Comparison of ENCODE assay signal across 19 cellular contexts in genomic region chr2:28745225-28745624, GRCh38.
"Had no signal": no experiment of that assay in that cellular context is flagged by ENCODE, and none has a peak within 500 bp of the region (broad histone marks: within the 10 kb centered on the region; RNA-seq: fewer than 3 reads in every experiment).

No MANE protein-coding gene starts in this region.

- H3K36me3 Mint-ChIP-seq: activated CD4-positive, alpha-beta memory T cell treated with anti-CD3 and anti-CD28 coated beads for 36 hours had no signal

- H3K9me3 Mint-ChIP-seq: activated CD4-positive, alpha-beta memory T cell treated with anti-CD3 and anti-CD28 coated beads for 36 hours; activated naive CD8-positive, alpha-beta T cell treated with anti-CD3 and anti-CD28 coated beads for 36 hours had no signal

- H3K27ac ChIP-seq: pancreas had no signal

- H3K27me3 Mint-ChIP-seq: activated CD4-positive, alpha-beta memory T cell treated with anti-CD3 and anti-CD28 coated beads for 36 hours; activated naive CD8-positive, alpha-beta T cell treated with anti-CD3 and anti-CD28 coated beads for 36 hours had no signal

- H3K27me3 ChIP-seq: pancreas, sigmoid colon, upper lobe of right lung had no signal

- H3K9me3 ChIP-seq: lower lobe of right lung, mucosa of descending colon, pancreas, sigmoid colon, upper lobe of right lung had no signal

- H3K36me3 ChIP-seq: lower lobe of right lung, pancreas, sigmoid colon, upper lobe of right lung had no signal

- ATAC-seq: lower lobe of right lung; pancreas; stimulated activated naive B cell treated with anti-CD40 and anti-IgM and Interleukin-4, amounts not matched to agents 10 μg/mL and 1 μg/mL and 100 μg/mL, for 72 hours; upper lobe of right lung had no signal

- H3K4me3 ChIP-seq: lower lobe of right lung, mucosa of descending colon, pancreas, sigmoid colon, smooth muscle cell, upper lobe of right lung had no signal

- H3K4me3 Mint-ChIP-seq: activated CD4-positive, alpha-beta memory T cell treated with anti-CD3 and anti-CD28 coated beads for 36 hours; activated naive CD8-positive, alpha-beta T cell treated with anti-CD3 and anti-CD28 coated beads for 36 hours; nephron progenitor cell; stimulated activated naive B cell treated with anti-CD40 and anti-IgM and Interleukin-4, amounts not matched to agents 10 μg/mL and 1 μg/mL and 100 μg/mL, for 72 hours had no signal

- H3K27ac Mint-ChIP-seq: activated CD4-positive, alpha-beta memory T cell treated with anti-CD3 and anti-CD28 coated beads for 36 hours; activated naive CD8-positive, alpha-beta T cell treated with anti-CD3 and anti-CD28 coated beads for 36 hours; nephron progenitor cell had no signal

- DNase-seq: activated CD4-positive, alpha-beta memory T cell treated with anti-CD3 and anti-CD28 coated beads for 36 hours; activated CD4-positive, alpha-beta T cell treated with anti-CD3 and anti-CD28 coated beads for 48 hours; activated naive CD4-positive, alpha-beta T cell treated with Interleukin-2 at 50 U/mL for 16 hours; activated naive CD8-positive, alpha-beta T cell treated with anti-CD3 and anti-CD28 coated beads for 36 hours; activated T-cell treated with anti-CD3 and anti-CD28 coated beads, Interleukin-2, amount 50 U/mL, for 48 hours; effector memory CD4-positive, alpha-beta T cell; foreskin melanocyte; lower lobe of right lung; mesendoderm; mucosa of descending colon; nephron progenitor cell; pancreas; sigmoid colon; stimulated activated CD4-positive, alpha-beta T cell treated with anti-CD3 and anti-CD28 coated beads, Interleukin-15, amount 100 ng/mL, for 24 hours; stimulated activated CD4-positive, alpha-beta T cell treated with anti-CD3 and anti-CD28 coated beads, Interleukin-2, amount 100 ng/mL, for 48 hours; stimulated activated CD8-positive, alpha-beta memory T cell treated with anti-CD3 and anti-CD28 coated beads, Interleukin-4, amount 100 ng/mL, for 48 hours; stimulated activated naive B cell treated with anti-CD40 and anti-IgM and Interleukin-4, amounts not matched to agents 10 μg/mL and 1 μg/mL and 100 μg/mL, for 72 hours; upper lobe of right lung had no signal
